In genomic region chr10:67770537-67770936, GRCh38 we compare ENCODE assay signal across 11 cellular contexts.
A peak's percentile ranks its signal among the peaks of the same experiment; 100 is the strongest.
DNase-seq lines count a peak whose midpoint lies in the region; ATAC-seq and TF ChIP-seq lines count a peak whose summit lies in the region.
"Had no signal": no experiment of that assay in that cellular context is flagged by ENCODE, and none has a peak within 500 bp of the region (broad histone marks: within the 10 kb centered on the region; RNA-seq: fewer than 3 reads in every experiment).

No MANE protein-coding gene starts in this region.

- H3K27me3 ChIP-seq in BLaER1 (no peaks in the 10 kb centered on the region), SJCRH30 (no peaks in the 10 kb centered on the region)
- H3K27me3 ChIP-seq: vagina had no signal

- DNase-seq in SJCRH30 (no peak), coronary artery (ENCODE audit: low spot score) (no peak), T-helper 1 cell (no peak)
- no peak for DNase-seq in stimulated activated CD4-positive, alpha-beta T cell treated with anti-CD3 and anti-CD28 coated beads, Interleukin-4, amount 100 ng/mL, for 4 hours
- DNase-seq: NCI-H2227 treated with DMSO at 0.1 percent for 48 hours; stimulated activated CD4-positive, alpha-beta T cell treated with anti-CD3 and anti-CD28 coated beads, Interleukin-2, amount 100 ng/mL, for 48 hours had no signal

- H3K9ac ChIP-seq in BLaER1: no peak overlapping the region

- TF ChIP-seq CTCF in coronary artery (IDR thresholded peaks at IDR 0.05): no peak

- H3K4me1 ChIP-seq in BLaER1: peaks cover 18% of the 10 kb centered on the region; the same call in 1 of the 2 replicates
- no peaks in the 10 kb centered on the region for H3K4me1 ChIP-seq in SJCRH30
- H3K4me1 ChIP-seq: vagina had no signal

- H3K9me3 ChIP-seq in BLaER1 (no peaks in the 10 kb centered on the region), SJCRH30 (replicated peaks) (no peaks in the 10 kb centered on the region)
- H3K9me3 ChIP-seq: vagina had no signal

- H4K20me1 ChIP-seq in BLaER1: no peaks in the 10 kb centered on the region

- peak overlapping the region; percentile 29 for H3K4me2 ChIP-seq in BLaER1

- no peaks in the 10 kb centered on the region for H3K36me3 ChIP-seq in BLaER1
- no peaks in the 10 kb centered on the region for H3K36me3 ChIP-seq in SJCRH30
- H3K36me3 ChIP-seq: vagina had no signal

- no peak overlapping the region for H3K27ac ChIP-seq in BLaER1
- H3K27ac ChIP-seq in SJCRH30: no peak overlapping the region
- H3K27ac ChIP-seq in coronary artery: no peak overlapping the region
- H3K27ac ChIP-seq: vagina had no signal

- no peak overlapping the region for H3K4me3 ChIP-seq in BLaER1
- no peak overlapping the region for H3K4me3 ChIP-seq in SJCRH30
- no peak overlapping the region for H3K4me3 ChIP-seq in coronary artery
- H3K4me3 ChIP-seq: vagina had no signal

- ATAC-seq in GM19324 (IDR thresholded peaks at IDR 0.05; ENCODE audit: low FRiP score, unreplicated experiment) (peak; percentile 73), HG02798 (IDR thresholded peaks at IDR 0.05; ENCODE audit: poor library complexity, unreplicated experiment) (peak; percentile 74), HG03565 (IDR thresholded peaks at IDR 0.05; ENCODE audit: unreplicated experiment) (peak; percentile 53)
